ENCODE assay signal across 21 cellular contexts in genomic region chr7:54817125-54817524, GRCh38.
"Had no signal": no experiment of that assay in that cellular context is flagged by ENCODE, and none has a peak within 500 bp of the region (broad histone marks: within the 10 kb centered on the region; RNA-seq: fewer than 3 reads in every experiment).

No MANE protein-coding gene starts in this region.

- DNase-seq: activated B cell treated with CpG ODN at 0.5 μM for 24 hours; activated CD8-positive, alpha-beta memory T cell treated with anti-CD3 and anti-CD28 coated beads, Interleukin-2, amount 10 ng/mL, durations not matched to agents 7 days and 5 days; activated CD8-positive, alpha-beta T cell treated with anti-CD3 and anti-CD28 coated beads, Interleukin-2, amount 10 ng/mL, durations not matched to agents 7 days and 5 days; activated naive CD4-positive, alpha-beta T cell; activated T-cell treated with anti-CD3 and anti-CD28 coated beads, Interleukin-2, amount 50 U/mL, for 72 hours; dorsolateral prefrontal cortex; effector memory CD4-positive, alpha-beta T cell; left colon; lower lobe of right lung; mucosa of descending colon; right lobe of liver; stimulated activated CD4-positive, alpha-beta T cell treated with anti-CD3 and anti-CD28 coated beads, Interleukin-12 subunit alpha, Interleukin-12 subunit beta, amount 100 ng/mL, for 4 hours; stimulated activated CD4-positive, alpha-beta T cell treated with anti-CD3 and anti-CD28 coated beads, Interleukin-4, amount 100 ng/mL, for 24 hours; T-helper 17 cell; T1000 had no signal

- FAIRE-seq: keratinocyte had no signal

- H3K36me3 ChIP-seq: gastroesophageal sphincter, lower lobe of right lung, right lobe of liver, thoracic aorta, vagina had no signal

- H3K9me3 ChIP-seq: gastroesophageal sphincter, lower lobe of right lung, mucosa of descending colon, right lobe of liver, thoracic aorta, vagina had no signal

- H3K4me2 ChIP-seq: hepatocyte had no signal

- H3K27ac ChIP-seq: coronary artery, dorsolateral prefrontal cortex, gastroesophageal sphincter, hepatocyte, lower lobe of right lung, right lobe of liver, thoracic aorta, vagina had no signal

- H3K4me3 ChIP-seq: coronary artery, dorsolateral prefrontal cortex, gastroesophageal sphincter, hepatocyte, lower lobe of right lung, mucosa of descending colon, right lobe of liver, thoracic aorta, vagina had no signal

- H3K79me2 ChIP-seq: hepatocyte had no signal

- H3K27me3 ChIP-seq: dorsolateral prefrontal cortex, gastroesophageal sphincter, hepatocyte, right lobe of liver, vagina had no signal
